Comparison of ENCODE assay signal across 8 cellular contexts in the genomic region with DNA sequence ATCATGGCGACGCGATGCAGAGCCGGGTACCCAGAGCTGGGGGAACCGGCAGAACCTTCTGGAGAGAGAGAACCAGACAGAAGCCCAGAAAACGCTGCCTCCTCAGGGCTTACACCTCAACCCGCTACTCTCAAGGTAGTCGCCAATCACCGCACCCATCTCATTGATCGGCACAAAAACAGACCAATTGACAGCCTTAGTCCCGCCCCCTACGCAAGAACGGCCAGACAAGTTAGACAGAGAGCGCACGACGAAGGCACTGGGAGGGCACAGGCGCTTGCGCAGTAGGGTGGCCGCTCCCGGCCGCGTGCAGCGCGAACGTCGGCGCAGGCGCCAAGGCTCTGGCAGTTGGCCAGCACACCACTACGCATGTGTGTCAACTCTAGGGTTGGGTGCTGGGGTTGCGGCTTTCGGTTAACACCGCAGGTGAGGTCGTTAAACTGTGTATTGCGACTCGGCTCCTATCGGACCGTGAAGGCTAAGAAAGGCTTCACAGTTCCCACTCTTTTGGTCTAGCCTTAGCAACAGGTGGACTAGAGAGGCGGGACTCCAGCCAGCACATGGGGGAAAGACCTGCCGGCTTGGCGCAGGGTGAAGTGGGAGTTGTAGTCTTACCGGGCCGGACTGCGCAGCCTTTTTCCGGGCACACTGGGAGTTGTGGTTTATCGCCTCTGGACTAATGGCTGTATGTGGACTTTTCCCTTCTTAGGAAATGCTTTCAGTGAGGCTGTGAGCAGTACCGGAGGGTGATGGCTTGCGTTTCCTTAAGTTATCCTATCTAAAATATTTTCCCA. TPM values are rescaled to one million over a fixed set of nuclear protein-coding genes. Genes with fewer than 3 reads are reported as not detected.
DNase-seq lines count a peak whose midpoint lies in the region; ATAC-seq, FAIRE-seq and TF ChIP-seq lines count a peak whose summit lies in the region.

A gene (minus strand): TSS at position 113 of the 794 bp plus-strand sequence. CDS start 108 bp downstream, at position 5.
A gene (plus strand): TSS at position 347 of the 794 bp plus-strand sequence. CDS start 1,232 bp downstream, outside the sequence.

- peaks cover 15 to 22% of the 10 kb centered on the region in 2 donors for H3K4me1 ChIP-seq in adrenal gland (replicated peaks in 1 of 2)
- H3K4me1 ChIP-seq in heart left ventricle, result peaks cover 6 to 25% (median 20%) of the 10 kb centered on the region in 12 donors
- H3K4me1 ChIP-seq in trophoblast cell (ENCODE audit: control insufficient read depth in 1 of 2, insufficient read depth in 2 of 2, low read length in 2 of 2), result peaks cover 3 to 4% of the 10 kb centered on the region in 2 experiments
- peaks cover 13 to 21% (median 19%) of the 10 kb centered on the region in 4 donors for H3K4me1 ChIP-seq in transverse colon

- peak within 1 kb of the TSS; percentile 75 for H4K91ac ChIP-seq in trophoblast cell (ENCODE audit: low read depth, low read length)

- in situ Hi-C loops in transverse colon (cut with MboI; ENCODE audit: low pct_ligation_motif_present in 1 of 4, low pct_unique_long_range_greater_than_20kb in 1 of 4, low sequenced_read_pairs in 3 of 4), result no loop called here

- H2BK12ac ChIP-seq in trophoblast cell (ENCODE audit: low read length), result no peak within 1 kb of the TSS

- peaks cover 0 to 24% of the 10 kb centered on the region in 2 donors for H3K36me3 ChIP-seq in adrenal gland (replicated peaks in 1 of 2)
- peaks cover 0 to 25% (median 24%) of the 10 kb centered on the region in 9 donors for H3K36me3 ChIP-seq in heart left ventricle
- H3K36me3 ChIP-seq in trophoblast cell (ENCODE audit: control insufficient read depth in 1 of 2, insufficient read depth in 2 of 2, low read length in 2 of 2), result peaks cover 5 to 14% of the 10 kb centered on the region in 2 experiments
- peaks cover 0 to 15% (median 5%) of the 10 kb centered on the region in 4 donors for H3K36me3 ChIP-seq in transverse colon

- peak within 1 kb of the TSS; percentile 96 for H3K9ac ChIP-seq in trophoblast cell (ENCODE audit: low read length)

- WGBS in adrenal gland, 4 donors, result 0 to 1% (median 1%) methylated on average over 16 to 47 of the region's 47 CpGs
- WGBS in heart left ventricle, 4 donors, result 0 to 1% (median 0%) methylated on average over 31 to 47 of the region's 47 CpGs
- WGBS in trophoblast cell (ENCODE audit: extremely low coverage, insufficient coverage, insufficient read length), result no CpG with 5 or more reads among the region's 47 CpGs
- WGBS in transverse colon (ENCODE audit: low coverage in 1 of 2), 2 donors, result 0% methylated on average over 1 to 47 of the region's 47 CpGs

- peaks cover 5% of the 10 kb centered on the region for H3K79me1 ChIP-seq in trophoblast cell (ENCODE audit: low read length)

- peak; percentile 94 for TF ChIP-seq POLR2A in GM12892 (IDR thresholded peaks at IDR 0.05; ENCODE audit: low read depth, low read length)
- TF ChIP-seq POLR2A in adrenal gland (IDR thresholded peaks at IDR 0.05), result peak; percentile 54 to 86
- TF ChIP-seq POLR2A in heart left ventricle (IDR thresholded peaks at IDR 0.05), result peak in 1 of 2 donors; percentile 82
- peak; percentile 74 for TF ChIP-seq POLR2A in transverse colon (IDR thresholded peaks at IDR 0.05)

- H3K4me3 ChIP-seq in adrenal gland, result peak within 1 kb of the TSS; percentile 62 to 95 (median 86)
- H3K4me3 ChIP-seq in heart left ventricle, result peak within 1 kb of the TSS; percentile 46 to 98 (median 73)
- H3K4me3 ChIP-seq in trophoblast cell (ENCODE audit: low read depth, low read length), result peak within 1 kb of the TSS; percentile 92
- H3K4me3 ChIP-seq in transverse colon, result peak within 1 kb of the TSS; percentile 65 to 99 (median 89)

- DNase-seq in GM12892 (ENCODE audit: insufficient read length) (peak; percentile 91), NCI-H1436 (lab: John Stamatoyannopoulos, UW) (peak; percentile 99), SW480 (ENCODE audit: low spot score) (peak; percentile 99), adrenal gland (peak; percentile 99 to 100 (median 99)), heart left ventricle (peak; percentile 99 to 100 (median 99)), trophoblast cell (peak; percentile 99 to 100), transverse colon (peak; percentile 99)

- H3K23ac ChIP-seq in trophoblast cell (ENCODE audit: low read length), result no peak within 1 kb of the TSS

- peak within 1 kb of the TSS; percentile 90 for H4K12ac ChIP-seq in trophoblast cell (ENCODE audit: low read depth, low read length)

- H2BK120ac ChIP-seq in trophoblast cell (ENCODE audit: insufficient read depth, low read length, poor library complexity), result peak within 1 kb of the TSS; percentile 67

- intact Hi-C loops in adrenal gland (cut with DNase I) (no loop called here), heart left ventricle (cut with DNase I) (loop anchor here in 2 of 10 donors (1.0 to 2.0 kb wide), 2 partner anchors 55 to 56 kb away; a partner anchor contains a TSS), transverse colon (cut with DNase I; ENCODE audit: low total_unique reads) (no loop called here)

- ATAC-seq in HG02840 (IDR thresholded peaks at IDR 0.05; ENCODE audit: low FRiP score, unreplicated experiment) (peak; percentile 89), heart left ventricle (peak; percentile 96 to 98 (median 97))

- peak within 1 kb of the TSS; percentile 88 for H3K4me2 ChIP-seq in trophoblast cell (ENCODE audit: low read length)

- no peak within 1 kb of the TSS for H2BK5ac ChIP-seq in trophoblast cell (ENCODE audit: low read depth, low read length, poor library complexity)

- H3K27ac ChIP-seq in adrenal gland, result peak within 1 kb of the TSS; percentile 43 to 93 (median 79)
- peak within 1 kb of the TSS; percentile 54 to 96 (median 85) for H3K27ac ChIP-seq in heart left ventricle
- H3K27ac ChIP-seq in trophoblast cell (ENCODE audit: low read depth, low read length), result peak within 1 kb of the TSS; percentile 59
- peak within 1 kb of the TSS; percentile 86 to 92 (median 90) for H3K27ac ChIP-seq in transverse colon

- TF ChIP-seq EP300 in transverse colon (IDR thresholded peaks at IDR 0.05; ENCODE audit: low read depth), result no peak

- H3K18ac ChIP-seq in trophoblast cell (ENCODE audit: low read length), result peak within 1 kb of the TSS; percentile 78

- H2AFZ ChIP-seq in trophoblast cell (ENCODE audit: insufficient read depth, low read length, poor library complexity), result peak within 1 kb of the TSS; percentile 81

- H3K14ac ChIP-seq in trophoblast cell (ENCODE audit: low read length), result peak within 1 kb of the TSS; percentile 83

- peak within 1 kb of the TSS; percentile 91 for H4K8ac ChIP-seq in trophoblast cell (ENCODE audit: low read depth, low read length)

- no peak within 1 kb of the TSS for H2AK5ac ChIP-seq in trophoblast cell (ENCODE audit: low read length)

- no peak for TF ChIP-seq CTCF in adrenal gland (IDR thresholded peaks at IDR 0.05)
- no peak for TF ChIP-seq CTCF in heart left ventricle (IDR thresholded peaks at IDR 0.05)
- TF ChIP-seq CTCF in transverse colon (IDR thresholded peaks at IDR 0.05), result no peak

- H3K9me3 ChIP-seq in adrenal gland (replicated peaks in 1 of 3) (no peaks in the 10 kb centered on the region), heart left ventricle (no peaks in the 10 kb centered on the region), trophoblast cell (ENCODE audit: insufficient read depth, low read depth, low read length) (no peaks in the 10 kb centered on the region), transverse colon (no peaks in the 10 kb centered on the region)

- peaks cover 9% of the 10 kb centered on the region for H3K79me2 ChIP-seq in trophoblast cell (ENCODE audit: control insufficient read depth, insufficient read depth, low read length, poor library complexity)

- peak within 1 kb of the TSS; percentile 97 for H3K4ac ChIP-seq in trophoblast cell (ENCODE audit: low read depth, low read length)

- H3K27me3 ChIP-seq in adrenal gland (no peaks in the 10 kb centered on the region), heart left ventricle (no peaks in the 10 kb centered on the region), trophoblast cell (ENCODE audit: insufficient read depth, low read length) (no peaks in the 10 kb centered on the region), transverse colon (no peaks in the 10 kb centered on the region)

- peak; percentile 99 for FAIRE-seq in GM12892 (lab: Jason Lieb, UNC)

RNA-seq across cellular contexts. Expression of the first gene that starts in this region (rescaled TPM):
- polyA plus RNA-seq in GM12892 (2012; ENCODE audit: missing spikeins), result 252 TPM
- 100 to 1,000 TPM; 165 to 327 (median 258) TPM for total RNA-seq in adrenal gland
- polyA plus RNA-seq in adrenal gland, result 100 to 1,000 TPM; 108 to 357 (median 189) TPM
- total RNA-seq in heart left ventricle, result 100 to 1,000 TPM; 105 to 152 (median 143) TPM
- 100 to 1,000 TPM in 1 of 2 donors, 10 to 100 TPM in 1; 83.1 to 246 TPM for polyA plus RNA-seq in heart left ventricle
- polyA plus RNA-seq in trophoblast cell (2013), result 206 and 207 TPM in 2 replicates
- 100 to 1,000 TPM in 2 of 4 donors, 10 to 100 TPM in 2; 55.1 to 145 (median 90.7) TPM for total RNA-seq in transverse colon

RNA-seq across cellular contexts. Expression of the second gene that starts in this region (rescaled TPM):
- polyA plus RNA-seq in GM12892 (2012; ENCODE audit: missing spikeins), result 0.74 TPM
- total RNA-seq in adrenal gland (1 to 10 TPM in 1 of 8 donors, under 1 TPM in 5, not detected in 2; 0.70 to 3.6 (median 0.80) TPM), heart left ventricle (under 1 TPM in 2 of 9 donors, not detected in 7; 0.36 to 0.81 TPM), transverse colon (not detected)
- polyA plus RNA-seq in adrenal gland (1 to 10 TPM in 2 of 3 donors, not detected in 1; 3.1 to 3.4 TPM), heart left ventricle (not detected)
- 1.2 and 1.3 TPM in 2 replicates for polyA plus RNA-seq in trophoblast cell (2013)

Comparison
In these comparisons a context has a peak if more than half of its experiments do, and no peak if none do; other contexts are left out.
1. Peak in every context shown above with its lines: DNase-seq, ATAC-seq, H3K4me3 ChIP-seq and H3K27ac ChIP-seq.